In genomic region chr10:125661942-125662515, GRCh38 we compare ENCODE assay signal across 12 cellular contexts. TPM values are rescaled to one million over a fixed set of nuclear protein-coding genes. Genes with fewer than 3 reads are reported as not detected.
DNase-seq lines count a peak whose midpoint lies in the region; ATAC-seq and TF ChIP-seq lines count a peak whose summit lies in the region.
"Had no signal": no experiment of that assay in that cellular context is flagged by ENCODE, and none has a peak within 500 bp of the region (broad histone marks: within the 10 kb centered on the region; RNA-seq: fewer than 3 reads in every experiment).

No MANE protein-coding gene starts in this region.

- no peaks in the 10 kb centered on the region for H3K4me1 ChIP-seq in breast epithelium

- H3K27ac ChIP-seq in breast epithelium, result no peak overlapping the region

- BruUV-seq in MCF 10A (replicated peaks; lab: Mats Ljungman, UMichigan), result no TSS peak

- no peaks in the 10 kb centered on the region for H3K36me3 ChIP-seq in breast epithelium

- DNase-seq in MCF 10A (ENCODE audit: unreplicated experiment), result peak; percentile 88
- DNase-seq in breast epithelium (ENCODE audit: low spot score in 2 of 2), result no peak
- peak; percentile 71 for DNase-seq in SW480 (ENCODE audit: low spot score)
- peak; percentile 35 for DNase-seq in glomerular visceral epithelial cell (ENCODE audit: extremely low spot score)
- DNase-seq in activated T-cell treated with anti-CD3 and anti-CD28 coated beads, Interleukin-2, amount 50 U/mL, for 4 hours, result no peak
- no peak for DNase-seq in NK-92 treated with Interleukin-12 subunit alpha and Interleukin-12 subunit beta, amount 100 ng/mL, for 24 hours (lab: John Stamatoyannopoulos, UW)
- DNase-seq in activated CD4-positive, alpha-beta T cell treated with anti-CD3 and anti-CD28 coated beads for 4 hours, result no peak
- DNase-seq: activated CD4-positive, alpha-beta T cell treated with anti-CD3 and anti-CD28 coated beads for 1 hour; activated naive CD4-positive, alpha-beta T cell treated with anti-CD3 and anti-CD28 coated beads, Interleukin-2, amount 50 U/mL, for 16 hours; stimulated activated CD4-positive, alpha-beta T cell treated with anti-CD3 and anti-CD28 coated beads, Interleukin-4, amount 100 ng/mL, for 24 hours; substantia nigra had no signal

- peaks cover 0 to 9% of the 10 kb centered on the region in 2 donors for H3K9me3 ChIP-seq in breast epithelium

- H3K9me3 Mint-ChIP-seq in MCF 10A (ENCODE audit: unreplicated experiment), result no peaks in the 10 kb centered on the region
- peaks cover 7% of the 10 kb centered on the region for H3K9me3 Mint-ChIP-seq in activated T-cell treated with anti-CD3 and anti-CD28 coated beads, Interleukin-2, amount 50 U/mL, for 4 hours
- H3K9me3 Mint-ChIP-seq in activated T-helper 17 cell treated with anti-CD3 and anti-CD28 coated beads, Interleukin-2, amount 50 U/mL, for 72 hours, result no peaks in the 10 kb centered on the region

- peaks cover 9% of the 10 kb centered on the region for H3K4me1 Mint-ChIP-seq in MCF 10A (ENCODE audit: insufficient read depth, unreplicated experiment)
- no peaks in the 10 kb centered on the region for H3K4me1 Mint-ChIP-seq in activated T-cell treated with anti-CD3 and anti-CD28 coated beads, Interleukin-2, amount 50 U/mL, for 4 hours (ENCODE audit: low read depth)
- H3K4me1 Mint-ChIP-seq in activated T-helper 17 cell treated with anti-CD3 and anti-CD28 coated beads, Interleukin-2, amount 50 U/mL, for 72 hours, result no peaks in the 10 kb centered on the region

- no peak for ATAC-seq in activated T-cell treated with anti-CD3 and anti-CD28 coated beads, Interleukin-2, amount 50 U/mL, for 4 hours
- no peak for ATAC-seq in activated T-helper 17 cell treated with anti-CD3 and anti-CD28 coated beads, Interleukin-2, amount 50 U/mL, for 72 hours (replicated peaks)

- H3K27me3 Mint-ChIP-seq in MCF 10A (ENCODE audit: insufficient read depth, unreplicated experiment), result peaks cover 6% of the 10 kb centered on the region
- peaks cover 5% of the 10 kb centered on the region for H3K27me3 Mint-ChIP-seq in activated T-cell treated with anti-CD3 and anti-CD28 coated beads, Interleukin-2, amount 50 U/mL, for 4 hours (ENCODE audit: low read depth)
- H3K27me3 Mint-ChIP-seq in activated T-helper 17 cell treated with anti-CD3 and anti-CD28 coated beads, Interleukin-2, amount 50 U/mL, for 72 hours, result peaks cover 22% of the 10 kb centered on the region

- no peak for TF ChIP-seq POLR2A in breast epithelium (IDR thresholded peaks at IDR 0.05)

- H3K4me3 ChIP-seq in breast epithelium, result no peak overlapping the region

- no peaks in the 10 kb centered on the region for H3K27me3 ChIP-seq in breast epithelium

- H3K27ac Mint-ChIP-seq in MCF 10A (ENCODE audit: low read depth, unreplicated experiment), result peak overlapping the region; percentile 91
- H3K27ac Mint-ChIP-seq in activated T-helper 17 cell treated with anti-CD3 and anti-CD28 coated beads, Interleukin-2, amount 50 U/mL, for 72 hours, result no peak overlapping the region

- TF ChIP-seq CTCF in MCF 10A (IDR thresholded peaks at IDR 0.05; ENCODE audit: unreplicated experiment) (no peak), breast epithelium (IDR thresholded peaks at IDR 0.05) (no peak)

- intact Hi-C loops in MCF 10A (cut with micrococcal nuclease), result no loop called here
- intact Hi-C loops in breast epithelium (cut with DNase I; ENCODE audit: low total_unique reads), result no loop called here

- CTCF ChIA-PET in MCF 10A (lab: Yijun Ruan, JAX), result no interaction called here

- POLR2A ChIA-PET in MCF 10A (lab: Yijun Ruan, JAX), result interaction anchor here (0.7 to 1.0 kb wide), 2 partner anchors 52 to 57 kb away, joined by 3 read pairs; partner anchors contain the start of gene EDRF1

- H3K4me3 Mint-ChIP-seq in MCF 10A (ENCODE audit: unreplicated experiment), result peak overlapping the region; percentile 34
- H3K4me3 Mint-ChIP-seq in activated T-cell treated with anti-CD3 and anti-CD28 coated beads, Interleukin-2, amount 50 U/mL, for 4 hours, result no peak overlapping the region
- no peak overlapping the region for H3K4me3 Mint-ChIP-seq in activated T-helper 17 cell treated with anti-CD3 and anti-CD28 coated beads, Interleukin-2, amount 50 U/mL, for 72 hours

- H3K36me3 Mint-ChIP-seq in MCF 10A (ENCODE audit: insufficient read depth, unreplicated experiment), result peaks cover 6% of the 10 kb centered on the region
- no peaks in the 10 kb centered on the region for H3K36me3 Mint-ChIP-seq in activated T-cell treated with anti-CD3 and anti-CD28 coated beads, Interleukin-2, amount 50 U/mL, for 4 hours (ENCODE audit: insufficient read depth)
- no peaks in the 10 kb centered on the region for H3K36me3 Mint-ChIP-seq in activated T-helper 17 cell treated with anti-CD3 and anti-CD28 coated beads, Interleukin-2, amount 50 U/mL, for 72 hours (ENCODE audit: low read depth)

RNA-seq across cellular contexts. Expression of gene TEX36, which starts 20.9 kb away (rescaled TPM):
- total RNA-seq in MCF 10A (2022) (not detected in 2 replicates), breast epithelium (not detected)
- not detected for total RNA-seq in activated T-cell treated with anti-CD3 and anti-CD28 coated beads, Interleukin-2, amount 50 U/mL, for 4 hours
- not detected for total RNA-seq in activated T-helper 17 cell treated with anti-CD3 and anti-CD28 coated beads, Interleukin-2, amount 50 U/mL, for 72 hours

RNA-seq across cellular contexts. Expression of gene EDRF1, which starts 57.5 kb away (rescaled TPM):
- total RNA-seq in MCF 10A (2022) (24.1 and 28.2 TPM in 2 replicates), breast epithelium (10 to 100 TPM; 23.8 to 37.3 (median 35.1) TPM)
- 10 to 100 TPM; 25.4 to 25.6 (median 25.5) TPM for total RNA-seq in activated T-cell treated with anti-CD3 and anti-CD28 coated beads, Interleukin-2, amount 50 U/mL, for 4 hours
- total RNA-seq in activated T-helper 17 cell treated with anti-CD3 and anti-CD28 coated beads, Interleukin-2, amount 50 U/mL, for 72 hours, result 10 to 100 TPM; 35.9 to 38.0 TPM

Comparison
In these comparisons a context has a peak if more than half of its experiments do, and no peak if none do; other contexts are left out.
1. DNase-seq: peak in MCF 10A (single experiment), SW480 (single experiment) and glomerular visceral epithelial cell (single experiment); none in breast epithelium (0 of 2), activated T-cell treated with anti-CD3 and anti-CD28 coated beads, Interleukin-2, amount 50 U/mL, for 4 hours (single experiment), NK-92 treated with Interleukin-12 subunit alpha and Interleukin-12 subunit beta, amount 100 ng/mL, for 24 hours (single experiment) and activated CD4-positive, alpha-beta T cell treated with anti-CD3 and anti-CD28 coated beads for 4 hours (0 of 2).